ENCODE assay signal across 12 cellular contexts in the genomic region with DNA sequence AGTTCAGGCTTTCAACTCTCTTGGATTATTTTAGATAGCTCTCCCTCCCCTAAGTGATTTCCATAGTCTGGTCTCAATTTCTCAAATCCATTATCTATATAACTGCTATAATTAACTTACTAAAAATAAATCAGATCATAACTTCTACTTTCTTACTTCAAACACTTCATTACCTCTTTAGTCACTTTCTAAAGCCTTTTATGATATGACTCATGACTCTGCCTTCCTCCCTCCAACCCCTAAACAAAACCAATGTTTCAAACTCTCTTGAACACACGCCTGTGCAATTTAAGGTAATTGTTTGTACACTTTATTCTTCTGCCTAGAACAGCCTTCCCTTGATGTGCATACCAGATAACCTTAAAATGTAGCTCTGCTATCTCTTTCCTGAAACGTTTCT.
DNase-seq lines count a peak whose midpoint lies in the region; ATAC-seq and TF ChIP-seq lines count a peak whose summit lies in the region.
"Had no signal": no experiment of that assay in that cellular context is flagged by ENCODE, and none has a peak within 500 bp of the region (broad histone marks: within the 10 kb centered on the region; RNA-seq: fewer than 3 reads in every experiment).

No MANE protein-coding gene starts in this region.

- H3K9me2 ChIP-seq in Karpas-422 (replicated peaks; ENCODE audit: insufficient read depth, low read length) (no peaks in the 10 kb centered on the region), PC-9 (ENCODE audit: insufficient read depth) (no peaks in the 10 kb centered on the region)

- no peaks in the 10 kb centered on the region for H4K20me1 ChIP-seq in Karpas-422 (ENCODE audit: insufficient read depth, low read depth, low read length)
- H4K20me1 ChIP-seq in PC-9 (ENCODE audit: insufficient read depth): no peaks in the 10 kb centered on the region

- POLR2A ChIA-PET in PC-9 (lab: Charles Lee; ENCODE audit: unreplicated experiment): interaction anchor here (0.5 kb wide), 1 partner anchor 11 kb away, joined by 8 read pairs; no protein-coding TSS in a partner anchor

- CTCF ChIA-PET in PC-9 (lab: Charles Lee): no interaction called here

- no peak for TF ChIP-seq CTCF in foreskin fibroblast (IDR thresholded peaks at IDR 0.05; ENCODE audit: low read depth, low read length)
- TF ChIP-seq CTCF in PC-9 (conservative IDR thresholded peaks at IDR 0.05): no peak

- H3K79me2 ChIP-seq in Karpas-422 (ENCODE audit: low read length) (no peaks in the 10 kb centered on the region), PC-9 (ENCODE audit: low read depth) (no peaks in the 10 kb centered on the region)

- no peak overlapping the region for H2AFZ ChIP-seq in Karpas-422 (ENCODE audit: low read length)
- no peak overlapping the region for H2AFZ ChIP-seq in PC-9

- H3K4me1 ChIP-seq in Karpas-422 (ENCODE audit: low read length): no peaks in the 10 kb centered on the region
- no peaks in the 10 kb centered on the region for H3K4me1 ChIP-seq in PC-9 (replicated peaks; ENCODE audit: insufficient read depth)
- H3K4me1 ChIP-seq: sigmoid colon had no signal

- intact Hi-C loops in PC-9 (cut with micrococcal nuclease; ENCODE audit: unreplicated experiment): no loop called here

- peak; percentile 53 for ATAC-seq in GM21423 (IDR thresholded peaks at IDR 0.05; ENCODE audit: unreplicated experiment)

- H3K27ac ChIP-seq in Karpas-422 (ENCODE audit: low read length) (no peak overlapping the region), PC-9 (no peak overlapping the region)
- H3K27ac ChIP-seq: sigmoid colon had no signal

- H3K4me2 ChIP-seq in Karpas-422 (ENCODE audit: low read depth, low read length, poor library complexity, severe bottlenecking) (no peak overlapping the region), PC-9 (no peak overlapping the region)

- H3K27me3 ChIP-seq in Karpas-422 (ENCODE audit: low read length): no peaks in the 10 kb centered on the region
- no peaks in the 10 kb centered on the region for H3K27me3 ChIP-seq in PC-9 (ENCODE audit: insufficient read depth, low read depth)
- H3K27me3 ChIP-seq: sigmoid colon had no signal

- peaks cover 15% of the 10 kb centered on the region for H3K36me3 ChIP-seq in Karpas-422 (ENCODE audit: insufficient read depth, low read length)
- 0 out of 2 replicates have a peak, but pooled peaks cover 5% of the 10 kb centered on the region for H3K36me3 ChIP-seq in PC-9 (ENCODE audit: low read depth)

- H3K9me3 ChIP-seq in Karpas-422 (ENCODE audit: low read length): no peaks in the 10 kb centered on the region
- no peaks in the 10 kb centered on the region for H3K9me3 ChIP-seq in PC-9 (ENCODE audit: insufficient read depth, low read depth)
- H3K9me3 ChIP-seq: sigmoid colon had no signal

- no peak overlapping the region for H3K9ac ChIP-seq in Karpas-422 (ENCODE audit: low read length)

- no TSS peak for BruUV-seq in PC-9 (replicated peaks; lab: Mats Ljungman, UMichigan)

- no peak overlapping the region for H3K4me3 ChIP-seq in Jurkat, Clone E6-1 (ENCODE audit: low read length)
- no peak overlapping the region for H3K4me3 ChIP-seq in foreskin fibroblast (ENCODE audit: low read depth in 1 of 2, low read length in 2 of 2)
- H3K4me3 ChIP-seq in Karpas-422 (ENCODE audit: low read length): no peak overlapping the region
- H3K4me3 ChIP-seq in PC-9: no peak overlapping the region
- H3K4me3 ChIP-seq: sigmoid colon had no signal

- H3F3A ChIP-seq in PC-9 (ENCODE audit: insufficient read depth, low read depth): no peaks in the 10 kb centered on the region

- DNase-seq in NCI-H2081 treated with DMSO at 0.1 percent for 48 hours (lab: John Stamatoyannopoulos, UW): peak; percentile 1
- DNase-seq in NCI-H2081 (lab: John Stamatoyannopoulos, UW): no peak
- DNase-seq in Jurkat, Clone E6-1 (ENCODE audit: low read depth, low spot score): peak; percentile 10
- peak; percentile 7 to 35 for DNase-seq in foreskin fibroblast
- no peak for DNase-seq in Karpas-422
- no peak for DNase-seq in SHP77 treated with DMSO at 0.1 percent for 48 hours (lab: John Stamatoyannopoulos, UW)
- DNase-seq in PC-9: no peak
- DNase-seq: activated effector memory CD4-positive, alpha-beta T cell treated with Interleukin-2 at 50 U/mL for 16 hours; effector CD4-positive, alpha-beta T cell; NCI-H1092; sigmoid colon had no signal

Comparison
In these comparisons a context has a peak if more than half of its experiments do, and no peak if none do; other contexts are left out.
1. DNase-seq: peak in NCI-H2081 treated with DMSO at 0.1 percent for 48 hours (single experiment), Jurkat, Clone E6-1 (single experiment) and foreskin fibroblast (2 of 2); none in NCI-H2081 (0 of 2), Karpas-422 (single experiment), SHP77 treated with DMSO at 0.1 percent for 48 hours (single experiment) and PC-9 (0 of 2).